12 cellular contexts compared by ENCODE assay signal in genomic region chr6:24974182-24975171, GRCh38. TPM values are rescaled to one million over a fixed set of nuclear protein-coding genes. Genes with fewer than 3 reads are reported as not detected.
DNase-seq lines count a peak whose midpoint lies in the region; ATAC-seq lines count a peak whose summit lies in the region.
"Had no signal": no experiment of that assay in that cellular context is flagged by ENCODE, and none has a peak within 500 bp of the region (broad histone marks: within the 10 kb centered on the region; RNA-seq: fewer than 3 reads in every experiment).

No MANE protein-coding gene starts in this region.

- H3K23ac ChIP-seq in mesendoderm (ENCODE audit: low read length): no peak overlapping the region

- peak; percentile 41 for DNase-seq in Daoy (ENCODE audit: low read depth)
- peak; percentile 36 for DNase-seq in M059J (ENCODE audit: low read depth)
- no peak for DNase-seq in DMS53 (lab: John Stamatoyannopoulos, UW)
- DNase-seq in mesendoderm: no peak
- no peak for DNase-seq in NCI-H510A (lab: John Stamatoyannopoulos, UW)
- DNase-seq: DMS79 treated with DMSO at 0.1 percent for 48 hours, IMR-90, nephron progenitor cell had no signal

- no peak overlapping the region for H3K9ac ChIP-seq in mesendoderm (ENCODE audit: low read length)

- no peak overlapping the region for H3K56ac ChIP-seq in mesendoderm (ENCODE audit: low read length)

- WGBS in mesendoderm (ENCODE audit: extremely low coverage, insufficient coverage, low lambda C conversion rate): no CpG with 5 or more reads among the region's 7 CpGs

- no peak overlapping the region for H2AK5ac ChIP-seq in mesendoderm (ENCODE audit: low read length)

- peaks cover 6% of the 10 kb centered on the region for H3K36me3 Mint-ChIP-seq in activated naive CD4-positive, alpha-beta T cell treated with anti-CD3 and anti-CD28 coated beads, Interleukin-2, amount 50 U/mL, for 24 hours

- ATAC-seq in GM21576 (IDR thresholded peaks at IDR 0.05; ENCODE audit: unreplicated experiment) (peak; percentile 59), HG03025 (IDR thresholded peaks at IDR 0.05; ENCODE audit: low FRiP score, unreplicated experiment) (no peak)

- no peak overlapping the region for H3K27ac ChIP-seq in mesendoderm (ENCODE audit: low read depth, low read length)
- H3K27ac ChIP-seq: VCaP had no signal

- no peaks in the 10 kb centered on the region for H3K4me1 ChIP-seq in mesendoderm (ENCODE audit: control insufficient read depth, low read depth, low read length)

- H3K4me3 ChIP-seq in mesendoderm (ENCODE audit: low read length): no peak overlapping the region

- no peak overlapping the region for H4K5ac ChIP-seq in mesendoderm (ENCODE audit: low read length)

- no peaks in the 10 kb centered on the region for H3K79me1 ChIP-seq in mesendoderm (ENCODE audit: low read length)

- H3K18ac ChIP-seq in mesendoderm (ENCODE audit: low read length): no peak overlapping the region

- no peaks in the 10 kb centered on the region for H3K79me2 ChIP-seq in mesendoderm (ENCODE audit: control insufficient read depth, insufficient read depth, low read length)

- H2BK120ac ChIP-seq in mesendoderm (ENCODE audit: low read depth, low read length): no peak overlapping the region

- H3K27me3 ChIP-seq in mesendoderm (ENCODE audit: insufficient read depth, low read length, poor library complexity): no peaks in the 10 kb centered on the region

- peak overlapping the region; percentile 98 for H3K27ac Mint-ChIP-seq in activated naive CD4-positive, alpha-beta T cell treated with anti-CD3 and anti-CD28 coated beads, Interleukin-2, amount 50 U/mL, for 24 hours
- H3K27ac Mint-ChIP-seq: nephron progenitor cell had no signal

- H2BK5ac ChIP-seq in mesendoderm (ENCODE audit: low read length): no peak overlapping the region

- H2BK15ac ChIP-seq in mesendoderm (replicated peaks; ENCODE audit: low read depth): no peak overlapping the region

- H3K27me3 Mint-ChIP-seq in activated naive CD4-positive, alpha-beta T cell treated with anti-CD3 and anti-CD28 coated beads, Interleukin-2, amount 50 U/mL, for 24 hours: no peaks in the 10 kb centered on the region

- H3K4me2 ChIP-seq in mesendoderm (ENCODE audit: low read length): no peak overlapping the region

- H3K9me3 Mint-ChIP-seq in activated naive CD4-positive, alpha-beta T cell treated with anti-CD3 and anti-CD28 coated beads, Interleukin-2, amount 50 U/mL, for 24 hours: peaks cover 9% of the 10 kb centered on the region
- H3K9me3 Mint-ChIP-seq: nephron progenitor cell had no signal

- peak overlapping the region; percentile 24 for H3K4me3 Mint-ChIP-seq in activated naive CD4-positive, alpha-beta T cell treated with anti-CD3 and anti-CD28 coated beads, Interleukin-2, amount 50 U/mL, for 24 hours
- H3K4me3 Mint-ChIP-seq: nephron progenitor cell had no signal

- peaks cover 83% of the 10 kb centered on the region for H3K4me1 Mint-ChIP-seq in activated naive CD4-positive, alpha-beta T cell treated with anti-CD3 and anti-CD28 coated beads, Interleukin-2, amount 50 U/mL, for 24 hours
- H3K4me1 Mint-ChIP-seq: nephron progenitor cell had no signal

- no peak overlapping the region for H3K4ac ChIP-seq in mesendoderm (ENCODE audit: low read depth, low read length)

- H3K36me3 ChIP-seq in mesendoderm (ENCODE audit: control insufficient read depth, insufficient read depth, low read length): no peaks in the 10 kb centered on the region

- H4K8ac ChIP-seq in mesendoderm (ENCODE audit: low read depth, low read length): no peak overlapping the region

RNA-seq across cellular contexts. Expression of gene RIPOR2, which starts 38.7 kb away (rescaled TPM):
- 0.06 and 2.3 TPM in 2 replicates for total RNA-seq in Daoy (2014; rRNA removed; shearing (Covaris generic))
- total RNA-seq in M059J (2014; rRNA removed; shearing (Covaris generic)): 18.6 and 22.9 TPM in 2 replicates
- polyA plus RNA-seq in mesendoderm (2013, experiment 1 of 2): 2.4 TPM
- 2.5 TPM for polyA plus RNA-seq in mesendoderm (2013, experiment 2 of 2)

Comparison
In these comparisons a context has a peak if more than half of its experiments do, and no peak if none do; other contexts are left out.
1. DNase-seq: peak in Daoy (single experiment) and M059J (single experiment); none in DMS53 (single experiment), mesendoderm (single experiment) and NCI-H510A (single experiment).